Comparison of ENCODE assay signal across 30 cellular contexts in the genomic region with DNA sequence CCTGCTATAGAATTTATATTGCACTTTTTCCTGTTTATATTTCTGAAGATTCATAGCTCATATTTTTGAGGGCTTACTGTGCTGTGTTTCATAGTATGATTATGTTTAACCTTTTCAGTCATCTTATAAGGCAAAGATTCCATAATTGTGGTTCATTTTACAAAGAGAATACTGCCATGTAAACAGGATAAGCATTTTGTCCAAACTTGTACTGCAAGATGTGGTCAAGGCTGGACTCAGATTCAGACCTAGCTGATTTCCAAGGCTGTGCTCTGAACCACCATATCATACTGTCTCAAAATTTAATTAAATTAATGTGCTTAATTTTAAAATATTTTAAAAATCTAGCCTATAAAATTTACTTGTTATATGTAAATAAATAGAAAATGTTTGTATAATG.
"Had no signal": no experiment of that assay in that cellular context is flagged by ENCODE, and none has a peak within 500 bp of the region (broad histone marks: within the 10 kb centered on the region; RNA-seq: fewer than 3 reads in every experiment).

No MANE protein-coding gene starts in this region.

- H3K27ac ChIP-seq: hepatocyte, left lung, lower lobe of right lung, neural progenitor cell, neutrophil, ovary, right atrium auricular region, right lobe of liver, suprapubic skin, thoracic aorta, tibial artery, upper lobe of right lung had no signal

- H3K27me3 Mint-ChIP-seq: naive B cell; progenitor cell of endocrine pancreas; stimulated activated naive B cell treated with anti-CD40 and anti-IgM and Interleukin-4, amounts not matched to agents 10 μg/mL and 1 μg/mL and 100 μg/mL, for 72 hours; stimulated activated naive CD8-positive, alpha-beta T cell treated with anti-CD3 and anti-CD28 coated beads, Interleukin-15, Interleukin-2, amounts not matched to agents 100 ng/mL and 50 ng/mL, for 24 hours had no signal

- H3K4me1 Mint-ChIP-seq: mesothelial cell of epicardium; naive B cell; nephron progenitor cell; neural progenitor cell; stimulated activated naive B cell treated with anti-CD40 and anti-IgM and Interleukin-4, amounts not matched to agents 10 μg/mL and 1 μg/mL and 100 μg/mL, for 72 hours had no signal

- H3K4me2 ChIP-seq: hepatocyte, neural progenitor cell, smooth muscle cell had no signal

- H3K4me3 ChIP-seq: hepatocyte, left lung, lower lobe of right lung, neural progenitor cell, ovary, right atrium auricular region, right lobe of liver, smooth muscle cell, suprapubic skin, thoracic aorta, tibial artery, upper lobe of right lung had no signal

- DNase-seq: left colon; left lung; lower lobe of right lung; mesendoderm; naive B cell; natural killer cell; nephron progenitor cell; occipital lobe; ovary; right lobe of liver; stimulated activated CD4-positive, alpha-beta T cell treated with anti-CD3 and anti-CD28 coated beads, Interleukin-1b, Interleukin-23, amount 100 ng/mL, for 48 hours; stimulated activated CD4-positive, alpha-beta T cell treated with anti-CD3 and anti-CD28 coated beads, Interleukin-2, amount 100 ng/mL, for 48 hours; stimulated activated CD4-positive, alpha-beta T cell treated with anti-CD3 and anti-CD28 coated beads, Interleukin-4, amount 100 ng/mL, for 4 hours; stimulated activated CD8-positive, alpha-beta memory T cell treated with anti-CD3 and anti-CD28 coated beads, Interleukin-4, amount 100 ng/mL, for 48 hours; stimulated activated naive B cell treated with anti-CD40 and anti-IgM and Interleukin-4, amounts not matched to agents 10 μg/mL and 1 μg/mL and 100 μg/mL, for 72 hours; tibial artery; trophoblast cell; upper lobe of right lung had no signal

- H3K27ac Mint-ChIP-seq: mesothelial cell of epicardium; nephron progenitor cell; neural progenitor cell; progenitor cell of endocrine pancreas; stimulated activated naive B cell treated with anti-CD40 and anti-IgM and Interleukin-4, amounts not matched to agents 10 μg/mL and 1 μg/mL and 100 μg/mL, for 72 hours; stimulated activated naive CD8-positive, alpha-beta T cell treated with anti-CD3 and anti-CD28 coated beads, Interleukin-15, Interleukin-2, amounts not matched to agents 100 ng/mL and 50 ng/mL, for 24 hours had no signal

- H3K9me3 ChIP-seq: left lung, lower lobe of right lung, neutrophil, ovary, right atrium auricular region, right lobe of liver, suprapubic skin, thoracic aorta, tibial artery, upper lobe of right lung had no signal

- H3K9me3 Mint-ChIP-seq: mesothelial cell of epicardium; naive B cell; natural killer cell; nephron progenitor cell; neural progenitor cell; stimulated activated naive B cell treated with anti-CD40 and anti-IgM and Interleukin-4, amounts not matched to agents 10 μg/mL and 1 μg/mL and 100 μg/mL, for 72 hours; stimulated activated naive CD8-positive, alpha-beta T cell treated with anti-CD3 and anti-CD28 coated beads, Interleukin-15, Interleukin-2, amounts not matched to agents 100 ng/mL and 50 ng/mL, for 24 hours had no signal

- H3K27me3 ChIP-seq: hepatocyte, left lung, neural progenitor cell, neutrophil, ovary, right atrium auricular region, right lobe of liver, suprapubic skin, tibial artery, upper lobe of right lung had no signal

- H2AFZ ChIP-seq: hepatocyte, neural progenitor cell had no signal

- H3K4me1 ChIP-seq: left lung, lower lobe of right lung, neural progenitor cell, right atrium auricular region, right lobe of liver, suprapubic skin, tibial artery, upper lobe of right lung had no signal

- H3K4me3 Mint-ChIP-seq: mesothelial cell of epicardium; naive B cell; natural killer cell; nephron progenitor cell; neural progenitor cell; stimulated activated naive B cell treated with anti-CD40 and anti-IgM and Interleukin-4, amounts not matched to agents 10 μg/mL and 1 μg/mL and 100 μg/mL, for 72 hours; stimulated activated naive CD8-positive, alpha-beta T cell treated with anti-CD3 and anti-CD28 coated beads, Interleukin-15, Interleukin-2, amounts not matched to agents 100 ng/mL and 50 ng/mL, for 24 hours had no signal

- ATAC-seq: left colon; left lung; lower lobe of right lung; natural killer cell; right lobe of liver; stimulated activated naive B cell treated with anti-CD40 and anti-IgM and Interleukin-4, amounts not matched to agents 10 μg/mL and 1 μg/mL and 100 μg/mL, for 72 hours; upper lobe of right lung had no signal

- H3K9ac ChIP-seq: neural progenitor cell had no signal

- FAIRE-seq: keratinocyte, urothelium cell line had no signal

- H3K36me3 ChIP-seq: ovary had no signal
